In genomic region chr3:97297032-97297431, GRCh38 we compare ENCODE assay signal across 26 cellular contexts.
"Had no signal": no experiment of that assay in that cellular context is flagged by ENCODE, and none has a peak within 500 bp of the region (broad histone marks: within the 10 kb centered on the region; RNA-seq: fewer than 3 reads in every experiment).

No MANE protein-coding gene starts in this region.

- H3K27me3 Mint-ChIP-seq: naive B cell; natural killer cell treated with Interleukin-12 subunit alpha and Interleukin-12 subunit beta and Interleukin-15 and Interleukin-18, amount 100 ng/mL, for 72 hours; stimulated activated naive CD8-positive, alpha-beta T cell treated with anti-CD3 and anti-CD28 coated beads, Interleukin-15, Interleukin-2, amounts not matched to agents 100 ng/mL and 50 ng/mL, for 24 hours had no signal

- FAIRE-seq: pancreas, urothelium cell line had no signal

- DNase-seq: hypothalamus; islet precursor cell; left ventricle myocardium inferior; mesendoderm; naive B cell; nucleus accumbens; retina; right cardiac atrium; spleen; stimulated activated CD4-positive, alpha-beta T cell treated with anti-CD3 and anti-CD28 coated beads, Interleukin-4, amount 100 ng/mL, for 24 hours; stimulated activated naive CD4-positive, alpha-beta T cell; tibial artery; trophoblast cell; upper lobe of right lung had no signal

- H3K27ac ChIP-seq: left ventricle myocardium inferior, pancreas, prostate gland, skin epidermis, spleen, suprapubic skin, thoracic aorta, tibial artery, upper lobe of right lung had no signal

- H3K36me3 ChIP-seq: left ventricle myocardium inferior, pancreas, prostate gland, spleen, suprapubic skin, thoracic aorta, tibial artery, upper lobe of right lung had no signal

- H3K4me3 Mint-ChIP-seq: mesothelial cell of epicardium; naive B cell; natural killer cell treated with Interleukin-12 subunit alpha and Interleukin-12 subunit beta and Interleukin-15 and Interleukin-18, amount 100 ng/mL, for 72 hours; stimulated activated effector memory CD8-positive, alpha-beta T cell treated with anti-CD3 and anti-CD28 coated beads, Interleukin-12 subunit alpha, Interleukin-12 subunit beta, amount 100 ng/mL, for 72 hours; stimulated activated naive CD8-positive, alpha-beta T cell treated with anti-CD3 and anti-CD28 coated beads, Interleukin-15, Interleukin-2, amounts not matched to agents 100 ng/mL and 50 ng/mL, for 24 hours had no signal

- H3K36me3 Mint-ChIP-seq: naive B cell; natural killer cell treated with Interleukin-12 subunit alpha and Interleukin-12 subunit beta and Interleukin-15 and Interleukin-18, amount 100 ng/mL, for 72 hours; stimulated activated effector memory CD8-positive, alpha-beta T cell treated with anti-CD3 and anti-CD28 coated beads, Interleukin-12 subunit alpha, Interleukin-12 subunit beta, amount 100 ng/mL, for 72 hours had no signal

- H3K27me3 ChIP-seq: pancreas, spleen, suprapubic skin, tibial artery, upper lobe of right lung had no signal

- H3K27ac Mint-ChIP-seq: mesothelial cell of epicardium; naive B cell; natural killer cell treated with Interleukin-12 subunit alpha and Interleukin-12 subunit beta and Interleukin-15 and Interleukin-18, amount 100 ng/mL, for 72 hours; stimulated activated effector memory CD8-positive, alpha-beta T cell treated with anti-CD3 and anti-CD28 coated beads, Interleukin-12 subunit alpha, Interleukin-12 subunit beta, amount 100 ng/mL, for 72 hours; stimulated activated naive CD8-positive, alpha-beta T cell treated with anti-CD3 and anti-CD28 coated beads, Interleukin-15, Interleukin-2, amounts not matched to agents 100 ng/mL and 50 ng/mL, for 24 hours had no signal

- ATAC-seq: natural killer cell treated with Interleukin-12 subunit alpha and Interleukin-12 subunit beta and Interleukin-15 and Interleukin-18, amount 100 ng/mL, for 72 hours; pancreas; right cardiac atrium; sciatic nerve had no signal

- H3K9me3 ChIP-seq: pancreas, prostate gland, suprapubic skin, thoracic aorta, upper lobe of right lung had no signal

- H3K4me1 ChIP-seq: left ventricle myocardium inferior, pancreas, prostate gland, spleen, suprapubic skin, tibial artery, upper lobe of right lung had no signal

- H3K4me1 Mint-ChIP-seq: naive B cell; stimulated activated effector memory CD8-positive, alpha-beta T cell treated with anti-CD3 and anti-CD28 coated beads, Interleukin-12 subunit alpha, Interleukin-12 subunit beta, amount 100 ng/mL, for 72 hours had no signal

- H3K4me3 ChIP-seq: left ventricle myocardium inferior, lung, pancreas, prostate gland, skin epidermis, spleen, suprapubic skin, thoracic aorta, tibial artery, upper lobe of right lung had no signal
